ENCODE assay signal across 9 cellular contexts in the genomic region with DNA sequence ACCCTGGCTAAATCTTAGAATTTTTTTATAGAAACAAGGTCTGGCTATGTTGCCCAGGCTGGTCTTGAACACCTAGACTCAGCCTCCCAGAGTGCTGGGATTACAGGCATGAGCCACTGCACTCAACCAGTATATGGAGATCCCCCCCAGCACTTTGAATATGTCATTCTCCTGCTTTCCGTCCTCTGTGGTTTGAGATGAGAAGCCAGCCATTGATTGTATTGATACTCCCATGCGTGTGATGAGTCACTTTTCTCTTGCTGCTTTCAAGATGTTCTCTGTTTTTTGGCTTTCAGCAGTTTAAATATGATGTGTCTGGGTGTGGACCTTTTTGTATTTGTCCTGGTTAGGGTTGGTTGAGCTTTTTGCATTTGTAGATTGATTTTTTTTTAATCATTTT.
A peak's percentile ranks its signal among the peaks of the same experiment; 100 is the strongest.
DNase-seq lines count a peak whose midpoint lies in the region; ATAC-seq, FAIRE-seq and TF ChIP-seq lines count a peak whose summit lies in the region.
"Had no signal": no experiment of that assay in that cellular context is flagged by ENCODE, and none has a peak within 500 bp of the region (broad histone marks: within the 10 kb centered on the region; RNA-seq: fewer than 3 reads in every experiment).

No MANE protein-coding gene starts in this region.

- dilution Hi-C loops in keratinocyte (cut with MboI; ENCODE audit: extremely low pct_ligation_motif_present, low sequenced_read_pairs) = no loop called here

- no peak for TF ChIP-seq POLR2A in esophagus squamous epithelium (IDR thresholded peaks at IDR 0.05)

- no peaks in the 10 kb centered on the region for H4K20me1 ChIP-seq in keratinocyte (ENCODE audit: control insufficient read depth, extremely low read depth, insufficient read depth, low read length)

- H3K4me1 ChIP-seq in keratinocyte (ENCODE audit: control insufficient read depth, extremely low read depth, insufficient read depth, low read length) (peaks cover 14% of the 10 kb centered on the region), esophagus squamous epithelium (peaks cover 0 to 23% (median 3%) of the 10 kb centered on the region in 3 donors)

- no peak overlapping the region for H3K4me2 ChIP-seq in keratinocyte (ENCODE audit: control insufficient read depth, extremely low read depth, insufficient read depth, low read depth, low read length)

- no peaks in the 10 kb centered on the region for H3K79me2 ChIP-seq in keratinocyte (ENCODE audit: control insufficient read depth, insufficient read depth, low read length)

- WGBS in esophagus squamous epithelium, 2 donors = 31 to 36% methylated on average over 2 of the region's 2 CpGs

- peak; percentile 83 for FAIRE-seq in keratinocyte (lab: Jason Lieb, UNC)

- ATAC-seq in GM18520 (IDR thresholded peaks at IDR 0.05; ENCODE audit: unreplicated experiment) (peak; percentile 75), HG02610 (IDR thresholded peaks at IDR 0.05; ENCODE audit: unreplicated experiment) (peak; percentile 95), GM19324 (IDR thresholded peaks at IDR 0.05; ENCODE audit: low FRiP score, unreplicated experiment) (no peak)
- ATAC-seq: HCT116 had no signal

- peaks cover 8 to 13% of the 10 kb centered on the region in 2 experiments for H3K36me3 ChIP-seq in keratinocyte (ENCODE audit: control insufficient read depth in 2 of 2, extremely low read depth in 1 of 2, insufficient read depth in 2 of 2, low read length in 2 of 2)
- H3K36me3 ChIP-seq in esophagus squamous epithelium = peaks cover 0 to 71% (median 0%) of the 10 kb centered on the region in 3 donors

- TF ChIP-seq CTCF in keratinocyte (optimal IDR thresholded peaks at IDR 0.05 in 1 of 3, IDR thresholded peaks at IDR 0.05 in 1 of 3, conservative IDR thresholded peaks at IDR 0.05 in 1 of 3; ENCODE audit: extremely low read depth in 1 of 3, insufficient read depth in 2 of 3, low read length in 3 of 3) (no peak), esophagus squamous epithelium (IDR thresholded peaks at IDR 0.05) (no peak)

- H3K4me3 ChIP-seq in keratinocyte (ENCODE audit: control insufficient read depth in 2 of 3, extremely low read depth in 1 of 3, insufficient read depth in 2 of 3, low read depth in 1 of 3, low read length in 3 of 3) (no peak overlapping the region), esophagus squamous epithelium (no peak overlapping the region)

- H3K27me3 ChIP-seq in keratinocyte (ENCODE audit: control insufficient read depth, extremely low read depth, insufficient read depth, low read length) = no peaks in the 10 kb centered on the region
- H3K27me3 ChIP-seq in esophagus squamous epithelium = no peaks in the 10 kb centered on the region

- intact Hi-C loops in esophagus squamous epithelium (cut with DNase I) = no loop called here

- DNase-seq in RPMI7951 (ENCODE audit: low read depth) = peak; percentile 78
- DNase-seq in keratinocyte (ENCODE audit: low read depth, low spot score) = peak; percentile 38
- no peak for DNase-seq in A172 (ENCODE audit: low spot score)
- DNase-seq in NCI-H1417 (lab: John Stamatoyannopoulos, UW) = no peak
- DNase-seq in esophagus squamous epithelium (lab: John Stamatoyannopoulos, UW) = no peak

- H3K27ac ChIP-seq in keratinocyte (ENCODE audit: control insufficient read depth, insufficient read depth, low read length) (peak overlapping the region; percentile 48), esophagus squamous epithelium (no peak overlapping the region)

- no peak overlapping the region for H2AFZ ChIP-seq in keratinocyte (ENCODE audit: control insufficient read depth, low read length)

- no peaks in the 10 kb centered on the region for H3K9me3 ChIP-seq in keratinocyte (ENCODE audit: control insufficient read depth, low read depth, low read length)
- H3K9me3 ChIP-seq in esophagus squamous epithelium = no peaks in the 10 kb centered on the region

- no peak overlapping the region for H3K9ac ChIP-seq in keratinocyte (ENCODE audit: control insufficient read depth, extremely low read depth, insufficient read depth, low read length)

- no peaks in the 10 kb centered on the region for H3K9me1 ChIP-seq in keratinocyte (ENCODE audit: control insufficient read depth, extremely low read depth, insufficient read depth, low read length)

Comparison
In these comparisons a context has a peak if more than half of its experiments do, and no peak if none do; other contexts are left out.
1. DNase-seq: peak in RPMI7951 (single experiment) and keratinocyte (single experiment); none in A172 (single experiment), NCI-H1417 (0 of 3) and esophagus squamous epithelium (single experiment).